Comparison of ENCODE assay signal across 8 cellular contexts in the genomic region with DNA sequence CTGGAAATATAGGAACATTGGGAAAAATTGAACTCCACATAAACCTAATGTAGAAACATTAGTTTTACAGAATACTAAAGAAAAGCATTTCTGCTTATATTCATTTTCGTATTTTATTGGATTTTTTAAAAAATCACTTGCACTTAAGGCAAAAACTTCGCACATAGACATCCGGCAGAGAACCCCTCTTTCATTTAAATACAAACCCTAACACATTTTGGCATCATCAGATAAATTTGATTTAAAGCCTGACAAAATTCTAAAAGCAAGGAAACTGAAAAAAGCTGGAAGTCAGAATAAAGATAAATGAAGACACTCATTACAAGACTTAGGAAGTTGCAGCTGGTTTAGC. TPM values are rescaled to one million over a fixed set of nuclear protein-coding genes. Genes with fewer than 3 reads are reported as not detected.
DNase-seq lines count a peak whose midpoint lies in the region; ATAC-seq and TF ChIP-seq lines count a peak whose summit lies in the region.

No MANE protein-coding gene starts in this region.

- H3K9me3 ChIP-seq in A673 (ENCODE audit: low read depth, low read length, poor library complexity, severe bottlenecking) = no peaks in the 10 kb centered on the region
- H3K9me3 ChIP-seq in HAP-1 = no peaks in the 10 kb centered on the region
- no peaks in the 10 kb centered on the region for H3K9me3 ChIP-seq in muscle layer of duodenum (ENCODE audit: control insufficient read depth in 1 of 2, low read length in 2 of 2)

- no peak for TF ChIP-seq CTCF in A673 (conservative IDR thresholded peaks at IDR 0.05; ENCODE audit: low read depth, low read length)

- H3K4me1 Mint-ChIP-seq in activated T-helper 1 cell treated with anti-CD3 and anti-CD28 coated beads, Interleukin-12 subunit alpha, Interleukin-12 subunit beta, Interleukin-2, Interleukin-4 antibody, amounts not matched to agents 30 ng/mL and 10 ng/mL and 1 ng/mL, durations not matched to agents 14 hours and 24 hours and 36 hours (ENCODE audit: low read depth) = peaks cover 38% of the 10 kb centered on the region

- H3K27ac ChIP-seq in A673 (ENCODE audit: low read depth, low read length, poor library complexity, severe bottlenecking) (no peak overlapping the region), muscle layer of duodenum (ENCODE audit: low read length) (no peak overlapping the region)

- no peak for DNase-seq in A673 (ENCODE audit: low spot score)
- no peak for DNase-seq in HAP-1 (ENCODE audit: low spot score in 2 of 2)
- DNase-seq in activated T-helper 1 cell treated with anti-CD3 and anti-CD28 coated beads, Interleukin-12 subunit alpha, Interleukin-12 subunit beta, Interleukin-2, Interleukin-4 antibody, amounts not matched to agents 30 ng/mL and 10 ng/mL and 1 ng/mL, durations not matched to agents 14 hours and 24 hours and 36 hours (ENCODE audit: low spot score) = no peak
- no peak for DNase-seq in stimulated activated CD8-positive, alpha-beta memory T cell treated with anti-CD3 and anti-CD28 coated beads, Interleukin-4, amount 100 ng/mL, for 48 hours

- H3K36me3 ChIP-seq in A673 (ENCODE audit: insufficient read depth, low read length, poor library complexity, severe bottlenecking) (no peaks in the 10 kb centered on the region), HAP-1 (replicated peaks) (no peaks in the 10 kb centered on the region; the same call in 1 of the 2 replicates), muscle layer of duodenum (ENCODE audit: control insufficient read depth in 1 of 2, insufficient read depth in 2 of 2, low read length in 2 of 2) (no peaks in the 10 kb centered on the region)

- H3K4me3 ChIP-seq in A673 (ENCODE audit: low read depth, low read length, poor library complexity, severe bottlenecking) = peak overlapping the region; percentile 93
- peak overlapping the region; percentile 88 for H3K4me3 ChIP-seq in HAP-1
- peak overlapping the region; percentile 22 to 90 for H3K4me3 ChIP-seq in muscle layer of duodenum (ENCODE audit: low read depth in 1 of 2, low read length in 2 of 2)

- intact Hi-C loops in A673 (cut with micrococcal nuclease; ENCODE audit: unreplicated experiment) = no loop called here
- intact Hi-C loops in activated T-helper 1 cell treated with anti-CD3 and anti-CD28 coated beads, Interleukin-12 subunit alpha, Interleukin-12 subunit beta, Interleukin-2, Interleukin-4 antibody, amounts not matched to agents 30 ng/mL and 10 ng/mL and 1 ng/mL, durations not matched to agents 14 hours and 24 hours and 36 hours (cut with micrococcal nuclease) = loop anchor here (1.0 to 5.0 kb wide), 3 partner anchors 170 to 1395 kb away; a partner anchor contains a TSS

- no peaks in the 10 kb centered on the region for H3K27me3 ChIP-seq in A673 (replicated peaks; ENCODE audit: insufficient read depth, low read depth, low read length, poor library complexity)
- H3K27me3 ChIP-seq in HAP-1 (ENCODE audit: low read depth) = no peaks in the 10 kb centered on the region
- no peaks in the 10 kb centered on the region for H3K27me3 ChIP-seq in muscle layer of duodenum (ENCODE audit: low read depth, low read length)

- no peaks in the 10 kb centered on the region for H3K4me1 ChIP-seq in A673 (ENCODE audit: insufficient read depth, low read length, poor library complexity, severe bottlenecking)
- peaks cover 6% of the 10 kb centered on the region for H3K4me1 ChIP-seq in HAP-1
- peaks cover 5 to 20% of the 10 kb centered on the region in 2 donors for H3K4me1 ChIP-seq in muscle layer of duodenum (ENCODE audit: control insufficient read depth in 1 of 2, insufficient read depth in 2 of 2, low read length in 2 of 2)

- H3K27ac Mint-ChIP-seq in activated T-helper 1 cell treated with anti-CD3 and anti-CD28 coated beads, Interleukin-12 subunit alpha, Interleukin-12 subunit beta, Interleukin-2, Interleukin-4 antibody, amounts not matched to agents 30 ng/mL and 10 ng/mL and 1 ng/mL, durations not matched to agents 14 hours and 24 hours and 36 hours = peak overlapping the region; percentile 93

- H3K4me3 Mint-ChIP-seq in activated T-helper 1 cell treated with anti-CD3 and anti-CD28 coated beads, Interleukin-12 subunit alpha, Interleukin-12 subunit beta, Interleukin-2, Interleukin-4 antibody, amounts not matched to agents 30 ng/mL and 10 ng/mL and 1 ng/mL, durations not matched to agents 14 hours and 24 hours and 36 hours = peak overlapping the region; percentile 97

- CTCF ChIA-PET in A673 (lab: Charles Lee) = interaction anchor here (0.6 to 0.7 kb wide), 2 partner anchors 92 to 419 kb away, joined by 3 read pairs; no protein-coding TSS in a partner anchor

- POLR2A ChIA-PET in A673 (lab: Charles Lee; ENCODE audit: low non-redundant PET) = interaction anchor here (0.6 kb wide), 1 partner anchor 27 kb away, joined by 4 read pairs; no protein-coding TSS in a partner anchor

- H3K27me3 Mint-ChIP-seq in activated T-helper 1 cell treated with anti-CD3 and anti-CD28 coated beads, Interleukin-12 subunit alpha, Interleukin-12 subunit beta, Interleukin-2, Interleukin-4 antibody, amounts not matched to agents 30 ng/mL and 10 ng/mL and 1 ng/mL, durations not matched to agents 14 hours and 24 hours and 36 hours (ENCODE audit: insufficient read depth) = peaks cover 2% of the 10 kb centered on the region

- no TSS peak for BruUV-seq in A673 (replicated peaks; lab: Mats Ljungman, UMichigan)

- ATAC-seq in GM21576 (IDR thresholded peaks at IDR 0.05; ENCODE audit: unreplicated experiment) (no peak), HG02571 (IDR thresholded peaks at IDR 0.05; ENCODE audit: unreplicated experiment) (no peak), HG03460 (IDR thresholded peaks at IDR 0.05; ENCODE audit: unreplicated experiment) (no peak)

- in situ Hi-C loops in HAP-1 (cut with MboI; ENCODE audit: low sequenced_read_pairs) = no loop called here

- H3K9me3 Mint-ChIP-seq in activated T-helper 1 cell treated with anti-CD3 and anti-CD28 coated beads, Interleukin-12 subunit alpha, Interleukin-12 subunit beta, Interleukin-2, Interleukin-4 antibody, amounts not matched to agents 30 ng/mL and 10 ng/mL and 1 ng/mL, durations not matched to agents 14 hours and 24 hours and 36 hours = no peaks in the 10 kb centered on the region

- peaks cover 2% of the 10 kb centered on the region for H3K36me3 Mint-ChIP-seq in activated T-helper 1 cell treated with anti-CD3 and anti-CD28 coated beads, Interleukin-12 subunit alpha, Interleukin-12 subunit beta, Interleukin-2, Interleukin-4 antibody, amounts not matched to agents 30 ng/mL and 10 ng/mL and 1 ng/mL, durations not matched to agents 14 hours and 24 hours and 36 hours (ENCODE audit: low read depth)

RNA-seq across cellular contexts. Expression of a gene that starts 0.4 kb away (rescaled TPM):
- 66.1 and 74.4 TPM in 2 replicates for total RNA-seq in A673 (2021)
- total RNA-seq in activated T-helper 1 cell treated with anti-CD3 and anti-CD28 coated beads, Interleukin-12 subunit alpha, Interleukin-12 subunit beta, Interleukin-2, Interleukin-4 antibody, amounts not matched to agents 30 ng/mL and 10 ng/mL and 1 ng/mL, durations not matched to agents 14 hours and 24 hours and 36 hours = 51.6 and 58.6 TPM in 2 replicates
